14 cellular contexts compared by ENCODE assay signal in the genomic region with DNA sequence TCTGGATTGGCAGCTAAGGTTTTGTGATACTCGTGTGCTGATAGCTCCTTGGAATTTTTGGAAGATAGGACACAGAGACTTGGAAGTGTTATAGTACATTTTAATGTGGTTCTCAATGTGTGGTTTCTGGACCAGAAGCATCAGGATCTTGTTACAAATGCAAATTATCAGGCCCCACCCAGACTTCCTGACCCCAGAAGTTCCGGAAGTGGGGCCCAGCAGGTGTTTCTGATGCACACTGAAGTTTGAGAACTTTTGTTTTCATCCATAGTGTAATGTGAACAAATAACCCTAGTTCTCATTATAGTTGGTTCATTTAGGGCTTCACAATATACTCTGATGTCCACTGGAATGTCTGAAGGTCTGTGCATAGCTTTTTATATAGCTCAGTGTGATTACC. TPM values are rescaled to one million over a fixed set of nuclear protein-coding genes. Genes with fewer than 3 reads are reported as not detected.
DNase-seq lines count a peak whose midpoint lies in the region; ATAC-seq, FAIRE-seq and TF ChIP-seq lines count a peak whose summit lies in the region.
"Had no signal": no experiment of that assay in that cellular context is flagged by ENCODE, and none has a peak within 500 bp of the region (broad histone marks: within the 10 kb centered on the region; RNA-seq: fewer than 3 reads in every experiment).

No MANE protein-coding gene starts in this region.

- FAIRE-seq in GM12891 (lab: Jason Lieb, UNC) = peak; percentile 82

- intact Hi-C loops in left lung (cut with DNase I) = no loop called here

- peaks cover 14% of the 10 kb centered on the region for H3K4me1 Mint-ChIP-seq in activated naive CD8-positive, alpha-beta T cell treated with anti-CD3 and anti-CD28 coated beads, Interleukin-2, amount 50 U/mL, for 24 hours
- H3K4me1 Mint-ChIP-seq: nephron had no signal

- H3K4me1 ChIP-seq in left lung = no peaks in the 10 kb centered on the region
- H3K4me1 ChIP-seq: esophagus squamous epithelium had no signal

- no peaks in the 10 kb centered on the region for H3K36me3 ChIP-seq in left lung
- H3K36me3 ChIP-seq: esophagus squamous epithelium had no signal

- no peak overlapping the region for H3K4me3 ChIP-seq in left lung
- H3K4me3 ChIP-seq: esophagus squamous epithelium had no signal

- no peaks in the 10 kb centered on the region for H3K27me3 ChIP-seq in left lung
- H3K27me3 ChIP-seq: esophagus squamous epithelium had no signal

- no peaks in the 10 kb centered on the region for H3K9me3 Mint-ChIP-seq in activated naive CD8-positive, alpha-beta T cell treated with anti-CD3 and anti-CD28 coated beads, Interleukin-2, amount 50 U/mL, for 24 hours

- no peak overlapping the region for H3K4me3 Mint-ChIP-seq in activated naive CD8-positive, alpha-beta T cell treated with anti-CD3 and anti-CD28 coated beads, Interleukin-2, amount 50 U/mL, for 24 hours
- H3K4me3 Mint-ChIP-seq: nephron had no signal

- no peak overlapping the region for H3K27ac Mint-ChIP-seq in activated naive CD8-positive, alpha-beta T cell treated with anti-CD3 and anti-CD28 coated beads, Interleukin-2, amount 50 U/mL, for 24 hours
- H3K27ac Mint-ChIP-seq: nephron had no signal

- no peaks in the 10 kb centered on the region for H3K36me3 Mint-ChIP-seq in activated naive CD8-positive, alpha-beta T cell treated with anti-CD3 and anti-CD28 coated beads, Interleukin-2, amount 50 U/mL, for 24 hours (ENCODE audit: low read depth)

- TF ChIP-seq POLR2A in GM12891 (IDR thresholded peaks at IDR 0.05; ENCODE audit: low read depth, low read length) = no peak

- peak; percentile 51 for ATAC-seq in GM19463 (IDR thresholded peaks at IDR 0.05; ENCODE audit: unreplicated experiment)
- peak; percentile 74 for ATAC-seq in HG03521 (IDR thresholded peaks at IDR 0.05; ENCODE audit: unreplicated experiment)
- ATAC-seq in activated naive CD8-positive, alpha-beta T cell treated with anti-CD3 and anti-CD28 coated beads, Interleukin-2, amount 50 U/mL, for 24 hours = no peak
- no peak for ATAC-seq in left lung
- ATAC-seq: SK-N-SH treated with all-trans-retinoic acid at 6 μM for 48 hours; stimulated activated naive CD8-positive, alpha-beta T cell treated with anti-CD3 and anti-CD28 coated beads, Interleukin-15, Interleukin-2, amounts not matched to agents 100 U/mL and 50 U/mL, for 24 hours had no signal

- no peak for TF ChIP-seq CTCF in left lung (IDR thresholded peaks at IDR 0.05)

- no peaks in the 10 kb centered on the region for H3K9me3 ChIP-seq in left lung
- H3K9me3 ChIP-seq: esophagus squamous epithelium had no signal

- no peak overlapping the region for H3K27ac ChIP-seq in left lung
- H3K27ac ChIP-seq: esophagus squamous epithelium, KMS-11 had no signal

- H3K27me3 Mint-ChIP-seq in activated naive CD8-positive, alpha-beta T cell treated with anti-CD3 and anti-CD28 coated beads, Interleukin-2, amount 50 U/mL, for 24 hours = no peaks in the 10 kb centered on the region

- no peak for DNase-seq in GM12891 (ENCODE audit: insufficient read length, low spot score)
- DNase-seq in activated naive CD8-positive, alpha-beta T cell treated with anti-CD3 and anti-CD28 coated beads, Interleukin-2, amount 50 U/mL, for 24 hours = peak; percentile 1
- DNase-seq in amygdala (lab: John Stamatoyannopoulos, UW) = no peak
- DNase-seq in left lung = no peak
- no peak for DNase-seq in GOT3 (lab: John Stamatoyannopoulos, UW)
- no peak for DNase-seq in AG08395 (ENCODE audit: low spot score)
- DNase-seq: esophagus squamous epithelium; NCI-H345; stimulated activated naive CD8-positive, alpha-beta T cell treated with anti-CD3 and anti-CD28 coated beads, Interleukin-15, Interleukin-2, amounts not matched to agents 100 U/mL and 50 U/mL, for 24 hours had no signal

TF ChIP-seq in GM12891, 5 proteins besides CTCF, POLR2A, EP300 and RAD21:
- TF ChIP-seq PAX5 (IDR thresholded peaks at IDR 0.05; ENCODE audit: insufficient read depth, low read length, severe bottlenecking) = no peak

RNA-seq across cellular contexts. Expression of a gene that starts 49.6 kb away (rescaled TPM):
- 18.4 TPM for polyA plus RNA-seq in GM12891 (2012; ENCODE audit: low read depth, missing spikeins)
- total RNA-seq in left lung = 100 to 1,000 TPM; 159 to 160 TPM

RNA-seq across cellular contexts. Expression of a gene that starts 57.6 kb away (rescaled TPM):
- not detected for polyA plus RNA-seq in GM12891 (2012; ENCODE audit: low read depth, missing spikeins)
- total RNA-seq in left lung = not detected
- total RNA-seq: esophagus squamous epithelium had no signal

Comparison
In these comparisons a context has a peak if more than half of its experiments do, and no peak if none do; other contexts are left out.
1. ATAC-seq: peak in GM19463 (single experiment) and HG03521 (single experiment); none in activated naive CD8-positive, alpha-beta T cell treated with anti-CD3 and anti-CD28 coated beads, Interleukin-2, amount 50 U/mL, for 24 hours (single experiment) and left lung (single experiment).